Comparison of ENCODE assay signal across 24 cellular contexts in genomic region chrX:13808293-13808692, GRCh38. TPM values are rescaled to one million over a fixed set of nuclear protein-coding genes. Genes with fewer than 3 reads are reported as not detected.
"Had no signal": no experiment of that assay in that cellular context is flagged by ENCODE, and none has a peak within 500 bp of the region (broad histone marks: within the 10 kb centered on the region; RNA-seq: fewer than 3 reads in every experiment).

No MANE protein-coding gene starts in this region.

- FAIRE-seq: urothelium cell line had no signal

- H3K27me3 ChIP-seq: foreskin keratinocyte, tibial nerve had no signal

- H3K36me3 Mint-ChIP-seq: activated naive CD4-positive, alpha-beta T cell treated with anti-CD3 and anti-CD28 coated beads, Interleukin-2, amount 10 ng/mL, durations not matched to agents 7 days and 5 days had no signal

- DNase-seq: activated B cell treated with CpG ODN at 0.5 μM for 24 hours; activated CD4-positive, alpha-beta T cell treated with anti-CD3 and anti-CD28 coated beads for 48 hours; activated CD8-positive, alpha-beta T cell treated with anti-CD3 and anti-CD28 coated beads for 36 hours; activated effector memory CD4-positive, alpha-beta T cell treated with Interleukin-2 at 50 U/mL for 16 hours; activated naive CD4-positive, alpha-beta T cell treated with anti-CD3 and anti-CD28 coated beads, Interleukin-2, amount 10 ng/mL, durations not matched to agents 7 days and 5 days; activated naive CD8-positive, alpha-beta T cell treated with anti-CD3 and anti-CD28 coated beads, Interleukin-2, amount 50 U/mL, for 24 hours; activated T-cell treated with anti-CD3 and anti-CD28 coated beads, Interleukin-2, amount 50 U/mL, for 48 hours; anterior cingulate cortex; central memory CD4-positive, alpha-beta T cell; endodermal cell; foreskin keratinocyte; hypothalamus; islet precursor cell; left colon; lower lobe of right lung; posterior cingulate gyrus; retina; stimulated activated CD4-positive, alpha-beta T cell treated with anti-CD3 and anti-CD28 coated beads, Interleukin-2, amount 100 ng/mL, for 24 hours; stimulated activated naive CD8-positive, alpha-beta T cell treated with anti-CD3 and anti-CD28 coated beads, Interleukin-15, Interleukin-2, amounts not matched to agents 100 U/mL and 50 U/mL, for 24 hours had no signal

- H3K27ac ChIP-seq: epithelial cell of prostate, foreskin keratinocyte, lower lobe of right lung had no signal

- H3K4me3 ChIP-seq: lower lobe of right lung, tibial nerve had no signal

- ATAC-seq: activated CD8-positive, alpha-beta T cell treated with anti-CD3 and anti-CD28 coated beads for 36 hours; activated naive CD8-positive, alpha-beta T cell treated with anti-CD3 and anti-CD28 coated beads, Interleukin-2, amount 50 U/mL, for 24 hours; foreskin keratinocyte; left colon; lower lobe of right lung; stimulated activated naive CD8-positive, alpha-beta T cell treated with anti-CD3 and anti-CD28 coated beads, Interleukin-15, Interleukin-2, amounts not matched to agents 100 U/mL and 50 U/mL, for 24 hours had no signal

- H3K4me3 Mint-ChIP-seq: activated B cell treated with CpG ODN at 0.5 μM for 24 hours; activated CD8-positive, alpha-beta T cell treated with anti-CD3 and anti-CD28 coated beads for 36 hours; activated naive CD4-positive, alpha-beta T cell treated with anti-CD3 and anti-CD28 coated beads, Interleukin-2, amount 10 ng/mL, durations not matched to agents 7 days and 5 days; activated naive CD8-positive, alpha-beta T cell treated with anti-CD3 and anti-CD28 coated beads, Interleukin-2, amount 50 U/mL, for 24 hours; endodermal cell; nephron had no signal

- H3K9me3 Mint-ChIP-seq: activated B cell treated with CpG ODN at 0.5 μM for 24 hours; activated CD8-positive, alpha-beta T cell treated with anti-CD3 and anti-CD28 coated beads for 36 hours; activated naive CD4-positive, alpha-beta T cell treated with anti-CD3 and anti-CD28 coated beads, Interleukin-2, amount 10 ng/mL, durations not matched to agents 7 days and 5 days; activated naive CD8-positive, alpha-beta T cell treated with anti-CD3 and anti-CD28 coated beads, Interleukin-2, amount 50 U/mL, for 24 hours had no signal

- H3K4me1 Mint-ChIP-seq: activated B cell treated with CpG ODN at 0.5 μM for 24 hours; activated naive CD4-positive, alpha-beta T cell treated with anti-CD3 and anti-CD28 coated beads, Interleukin-2, amount 10 ng/mL, durations not matched to agents 7 days and 5 days; activated naive CD8-positive, alpha-beta T cell treated with anti-CD3 and anti-CD28 coated beads, Interleukin-2, amount 50 U/mL, for 24 hours; nephron had no signal

- H3K27ac Mint-ChIP-seq: activated B cell treated with CpG ODN at 0.5 μM for 24 hours; activated CD8-positive, alpha-beta T cell treated with anti-CD3 and anti-CD28 coated beads for 36 hours; activated naive CD4-positive, alpha-beta T cell treated with anti-CD3 and anti-CD28 coated beads, Interleukin-2, amount 10 ng/mL, durations not matched to agents 7 days and 5 days; activated naive CD8-positive, alpha-beta T cell treated with anti-CD3 and anti-CD28 coated beads, Interleukin-2, amount 50 U/mL, for 24 hours; endodermal cell; nephron had no signal

- H3K9me3 ChIP-seq: lower lobe of right lung, tibial nerve had no signal

- H3K36me3 ChIP-seq: lower lobe of right lung, tibial nerve had no signal

- H3K27me3 Mint-ChIP-seq: activated B cell treated with CpG ODN at 0.5 μM for 24 hours; activated naive CD4-positive, alpha-beta T cell treated with anti-CD3 and anti-CD28 coated beads, Interleukin-2, amount 10 ng/mL, durations not matched to agents 7 days and 5 days; brain had no signal

- H3K4me1 ChIP-seq: foreskin keratinocyte, lower lobe of right lung had no signal

RNA-seq across cellular contexts. Expression of gene GPM6B, which starts 8.6 kb away (rescaled TPM):
- total RNA-seq: activated B cell treated with CpG ODN at 0.5 μM for 24 hours; activated CD8-positive, alpha-beta T cell treated with anti-CD3 and anti-CD28 coated beads for 36 hours; foreskin keratinocyte had no signal
